ENCODE assay signal across 1 cellular context in genomic region chr19:13428352-13428751, GRCh38.
TF ChIP-seq lines count a peak whose summit lies in the region.

No MANE protein-coding gene starts in this region.

TF ChIP-seq in K562, 482 proteins besides CTCF, POLR2A, EP300 and RAD21 (continued from another document and continues in another):
- TF ChIP-seq NR4A1 (CRISPR knock-in tag; IDR thresholded peaks at IDR 0.05) (no peak), NR4A1 (tag; IDR thresholded peaks at IDR 0.05) (no peak), E2F5 (CRISPR knock-in tag; IDR thresholded peaks at IDR 0.05) (no peak), ZNF431 (CRISPR knock-in tag; IDR thresholded peaks at IDR 0.05) (no peak), ZNF121 (CRISPR knock-in tag; conservative IDR thresholded peaks at IDR 0.05) (no peak), KHSRP (IDR thresholded peaks at IDR 0.05) (no peak), OTX1 (CRISPR knock-in tag; IDR thresholded peaks at IDR 0.05) (no peak), NUFIP1 (IDR thresholded peaks at IDR 0.05; ENCODE audit: partially characterized antibody) (no peak), CTBP1 (IDR thresholded peaks at IDR 0.05; ENCODE audit: borderline replicate concordance) (0 out of 2 replicates have a peak, but pooled peaks have one; percentile 26), HSF4 (CRISPR knock-in tag; IDR thresholded peaks at IDR 0.05; ENCODE audit: borderline replicate concordance) (no peak), TEAD4 (IDR thresholded peaks at IDR 0.05; ENCODE audit: low read length) (0 out of 2 replicates have a peak, but pooled peaks have one; percentile 37), TEAD4 (CRISPR knock-in tag; IDR thresholded peaks at IDR 0.05; ENCODE audit: borderline replicate concordance) (no peak), CC2D1A (IDR thresholded peaks at IDR 0.05) (no peak), CTCFL (IDR thresholded peaks at IDR 0.05; ENCODE audit: borderline replicate concordance, insufficient read depth, low read depth, low read length, poor library complexity, severe bottlenecking) (peak; percentile 51), ZNF830 (CRISPR knock-in tag; IDR thresholded peaks at IDR 0.05) (no peak), RFX1 (IDR thresholded peaks at IDR 0.05) (0 out of 2 replicates have a peak, but pooled peaks have one; percentile 10), ZNF316 (IDR thresholded peaks at IDR 0.05) (no peak), PREB (CRISPR knock-in tag; IDR thresholded peaks at IDR 0.05) (no peak), ZNF24 (IDR thresholded peaks at IDR 0.05) (peak; percentile 74), SMC3 (conservative IDR thresholded peaks at IDR 0.05; ENCODE audit: insufficient read depth, low read depth, low read length) (0 out of 2 replicates have a peak, but pooled peaks have one; percentile 22), ZNF707 (CRISPR knock-in tag; conservative IDR thresholded peaks at IDR 0.05) (no peak), ZNF507 (tag; conservative IDR thresholded peaks at IDR 0.05) (no peak), ZBTB1 (CRISPR knock-in tag; IDR thresholded peaks at IDR 0.05; ENCODE audit: borderline replicate concordance, low read depth) (no peak), SLC30A9 (CRISPR knock-in tag; IDR thresholded peaks at IDR 0.05) (no peak), SAFB (IDR thresholded peaks at IDR 0.05; ENCODE audit: borderline replicate concordance, low read depth, low read length) (no peak), TFE3 (CRISPR knock-in tag; IDR thresholded peaks at IDR 0.05) (no peak), ARHGAP35 (IDR thresholded peaks at IDR 0.05; ENCODE audit: partially characterized antibody) (no peak), ATF7 (IDR thresholded peaks at IDR 0.05) (no peak), GATA2 (CRISPR knock-in tag; IDR thresholded peaks at IDR 0.05) (no peak), ESRRA (IDR thresholded peaks at IDR 0.05; ENCODE audit: borderline replicate concordance, low read depth) (peak; percentile 64; the same call in 1 of the 2 replicates), KAT2B (IDR thresholded peaks at IDR 0.05; ENCODE audit: low read depth, low read length) (no peak), ZNF124 (CRISPR knock-in tag; IDR thresholded peaks at IDR 0.05) (no peak), MAFK (IDR thresholded peaks at IDR 0.05; ENCODE audit: low read length) (no peak), DPF2 (IDR thresholded peaks at IDR 0.05) (peak; percentile 41; the same call in 1 of the 2 replicates), ZNF592 (IDR thresholded peaks at IDR 0.05) (no peak), THRAP3 (IDR thresholded peaks at IDR 0.05; ENCODE audit: borderline replicate concordance) (no peak), ZNF41 (CRISPR knock-in tag; conservative IDR thresholded peaks at IDR 0.05) (no peak), PHB (CRISPR knock-in tag; IDR thresholded peaks at IDR 0.05) (no peak), RBM34 (IDR thresholded peaks at IDR 0.05; ENCODE audit: borderline replicate concordance, insufficient read depth, low read length) (no peak), ATF1 (CRISPR knock-in tag; IDR thresholded peaks at IDR 0.05) (no peak), ATF1 (tag; IDR thresholded peaks at IDR 0.05) (no peak), FOXJ3 (CRISPR knock-in tag; IDR thresholded peaks at IDR 0.05) (no peak), XRCC3 (IDR thresholded peaks at IDR 0.05) (no peak), ZNF668 (CRISPR knock-in tag; IDR thresholded peaks at IDR 0.05) (no peak), NCOA1 (IDR thresholded peaks at IDR 0.05; ENCODE audit: low read depth) (no peak), KLF1 (tag; IDR thresholded peaks at IDR 0.05) (no peak), RBM25 (IDR thresholded peaks at IDR 0.05; ENCODE audit: low read depth, low read length, severe bottlenecking) (peak; percentile 6), ZNF311 (CRISPR knock-in tag; IDR thresholded peaks at IDR 0.05) (no peak), NCOA4 (IDR thresholded peaks at IDR 0.05; ENCODE audit: partially characterized antibody) (no peak), PHTF2 (CRISPR knock-in tag; IDR thresholded peaks at IDR 0.05) (no peak), KLF6 (CRISPR knock-in tag; IDR thresholded peaks at IDR 0.05; ENCODE audit: borderline replicate concordance) (no peak), HOXB6 (CRISPR knock-in tag; IDR thresholded peaks at IDR 0.05; ENCODE audit: borderline replicate concordance) (no peak), NFIC (IDR thresholded peaks at IDR 0.05) (peak; percentile 29; the same call in 1 of the 2 replicates), RCOR1 (IDR thresholded peaks at IDR 0.05; ENCODE audit: borderline replicate concordance in 1 of 2, low read depth in 2 of 2, low read length in 2 of 2) (peak in 1 of 2 experiments; percentile 72; a peak in 2 of 4 replicates), CHD4 (IDR thresholded peaks at IDR 0.05; ENCODE audit: insufficient read depth, insufficient replicate concordance, low read depth, low read length, poor library complexity, severe bottlenecking) (no peak)
- TF ChIP-seq, protein P1, sequence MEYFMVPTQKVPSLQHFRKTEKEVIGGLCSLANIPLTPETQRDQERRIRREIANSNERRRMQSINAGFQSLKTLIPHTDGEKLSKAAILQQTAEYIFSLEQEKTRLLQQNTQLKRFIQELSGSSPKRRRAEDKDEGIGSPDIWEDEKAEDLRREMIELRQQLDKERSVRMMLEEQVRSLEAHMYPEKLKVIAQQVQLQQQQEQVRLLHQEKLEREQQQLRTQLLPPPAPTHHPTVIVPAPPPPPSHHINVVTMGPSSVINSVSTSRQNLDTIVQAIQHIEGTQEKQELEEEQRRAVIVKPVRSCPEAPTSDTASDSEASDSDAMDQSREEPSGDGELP (CRISPR knock-in tag; IDR thresholded peaks at IDR 0.05; ENCODE audit: borderline replicate concordance), result no peak
- TF ChIP-seq, protein P2, sequence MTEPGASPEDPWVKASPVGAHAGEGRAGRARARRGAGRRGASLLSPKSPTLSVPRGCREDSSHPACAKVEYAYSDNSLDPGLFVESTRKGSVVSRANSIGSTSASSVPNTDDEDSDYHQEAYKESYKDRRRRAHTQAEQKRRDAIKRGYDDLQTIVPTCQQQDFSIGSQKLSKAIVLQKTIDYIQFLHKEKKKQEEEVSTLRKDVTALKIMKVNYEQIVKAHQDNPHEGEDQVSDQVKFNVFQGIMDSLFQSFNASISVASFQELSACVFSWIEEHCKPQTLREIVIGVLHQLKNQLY (CRISPR knock-in tag; conservative IDR thresholded peaks at IDR 0.05), result no peak
- TF ChIP-seq, protein P3, sequence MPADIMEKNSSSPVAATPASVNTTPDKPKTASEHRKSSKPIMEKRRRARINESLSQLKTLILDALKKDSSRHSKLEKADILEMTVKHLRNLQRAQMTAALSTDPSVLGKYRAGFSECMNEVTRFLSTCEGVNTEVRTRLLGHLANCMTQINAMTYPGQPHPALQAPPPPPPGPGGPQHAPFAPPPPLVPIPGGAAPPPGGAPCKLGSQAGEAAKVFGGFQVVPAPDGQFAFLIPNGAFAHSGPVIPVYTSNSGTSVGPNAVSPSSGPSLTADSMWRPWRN (IDR thresholded peaks at IDR 0.05; ENCODE audit: low read depth), result no peak
- TF ChIP-seq, protein P4, sequence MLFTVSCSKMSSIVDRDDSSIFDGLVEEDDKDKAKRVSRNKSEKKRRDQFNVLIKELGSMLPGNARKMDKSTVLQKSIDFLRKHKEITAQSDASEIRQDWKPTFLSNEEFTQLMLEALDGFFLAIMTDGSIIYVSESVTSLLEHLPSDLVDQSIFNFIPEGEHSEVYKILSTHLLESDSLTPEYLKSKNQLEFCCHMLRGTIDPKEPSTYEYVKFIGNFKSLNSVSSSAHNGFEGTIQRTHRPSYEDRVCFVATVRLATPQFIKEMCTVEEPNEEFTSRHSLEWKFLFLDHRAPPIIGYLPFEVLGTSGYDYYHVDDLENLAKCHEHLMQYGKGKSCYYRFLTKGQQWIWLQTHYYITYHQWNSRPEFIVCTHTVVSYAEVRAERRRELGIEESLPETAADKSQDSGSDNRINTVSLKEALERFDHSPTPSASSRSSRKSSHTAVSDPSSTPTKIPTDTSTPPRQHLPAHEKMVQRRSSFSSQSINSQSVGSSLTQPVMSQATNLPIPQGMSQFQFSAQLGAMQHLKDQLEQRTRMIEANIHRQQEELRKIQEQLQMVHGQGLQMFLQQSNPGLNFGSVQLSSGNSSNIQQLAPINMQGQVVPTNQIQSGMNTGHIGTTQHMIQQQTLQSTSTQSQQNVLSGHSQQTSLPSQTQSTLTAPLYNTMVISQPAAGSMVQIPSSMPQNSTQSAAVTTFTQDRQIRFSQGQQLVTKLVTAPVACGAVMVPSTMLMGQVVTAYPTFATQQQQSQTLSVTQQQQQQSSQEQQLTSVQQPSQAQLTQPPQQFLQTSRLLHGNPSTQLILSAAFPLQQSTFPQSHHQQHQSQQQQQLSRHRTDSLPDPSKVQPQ (CRISPR knock-in tag; IDR thresholded peaks at IDR 0.05; ENCODE audit: borderline replicate concordance), result no peak
- TF ChIP-seq, protein P5, sequence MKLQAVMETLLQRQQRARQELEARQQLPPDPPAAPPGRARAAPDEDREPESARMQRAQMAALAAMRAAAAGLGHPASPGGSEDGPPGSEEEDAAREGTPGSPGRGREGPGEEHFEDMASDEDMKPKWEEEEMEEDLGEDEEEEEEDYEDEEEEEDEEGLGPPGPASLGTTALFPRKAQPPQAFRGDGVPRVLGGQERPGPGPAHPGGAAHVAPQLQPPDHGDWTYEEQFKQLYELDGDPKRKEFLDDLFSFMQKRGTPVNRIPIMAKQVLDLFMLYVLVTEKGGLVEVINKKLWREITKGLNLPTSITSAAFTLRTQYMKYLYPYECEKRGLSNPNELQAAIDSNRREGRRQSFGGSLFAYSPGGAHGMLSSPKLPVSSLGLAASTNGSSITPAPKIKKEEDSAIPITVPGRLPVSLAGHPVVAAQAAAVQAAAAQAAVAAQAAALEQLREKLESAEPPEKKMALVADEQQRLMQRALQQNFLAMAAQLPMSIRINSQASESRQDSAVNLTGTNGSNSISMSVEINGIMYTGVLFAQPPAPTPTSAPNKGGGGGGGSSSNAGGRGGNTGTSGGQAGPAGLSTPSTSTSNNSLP (IDR thresholded peaks at IDR 0.05; ENCODE audit: borderline replicate concordance, low read depth, low read length), result peak; percentile 31; the same call in 1 of the 2 replicates
